Comparison of ENCODE assay signal across 16 cellular contexts in the genomic region with DNA sequence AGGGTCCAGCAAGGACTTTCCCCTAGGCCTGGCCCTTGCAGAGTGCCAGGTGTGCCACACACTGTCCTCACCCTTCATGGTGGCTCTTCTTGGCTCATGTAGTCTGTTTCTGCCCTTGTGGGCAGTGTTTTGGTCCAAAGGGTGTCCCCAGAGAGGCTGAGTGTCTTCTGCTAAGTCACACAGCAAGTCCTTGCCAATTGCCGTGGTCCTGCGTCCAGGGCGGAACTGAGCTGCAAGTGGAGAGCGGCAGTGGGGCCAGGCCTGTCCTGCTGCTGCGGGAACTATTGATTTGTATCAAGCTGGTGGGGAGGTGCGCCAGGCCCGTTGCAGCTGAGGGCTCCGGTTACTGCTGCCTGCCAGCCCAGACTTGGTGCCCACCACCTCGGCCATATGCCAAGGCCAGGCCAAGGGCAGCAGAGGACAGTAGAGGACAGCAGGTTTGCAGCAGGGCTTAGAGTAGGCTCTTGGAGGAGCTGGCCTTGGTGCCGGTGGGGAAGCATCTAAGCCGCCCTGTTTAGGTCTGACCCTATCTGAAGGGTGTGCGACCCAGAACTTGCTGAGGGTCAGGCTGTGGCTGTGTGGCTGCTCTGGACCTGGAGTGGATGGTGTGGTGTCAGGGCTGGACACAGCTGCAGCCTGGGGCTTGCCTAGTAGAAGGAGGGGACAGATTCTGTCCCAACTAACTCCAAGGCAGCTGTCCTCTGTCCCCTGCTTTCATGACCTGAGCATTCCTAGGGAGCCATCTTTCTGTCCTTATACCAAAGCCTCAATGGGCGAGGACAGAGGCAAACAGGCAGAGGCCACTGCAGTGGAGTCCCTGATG. TPM values are rescaled to one million over a fixed set of nuclear protein-coding genes. Genes with fewer than 3 reads are reported as not detected.
DNase-seq lines count a peak whose midpoint lies in the region; ATAC-seq, FAIRE-seq and TF ChIP-seq lines count a peak whose summit lies in the region.
"Had no signal": no experiment of that assay in that cellular context is flagged by ENCODE, and none has a peak within 500 bp of the region (broad histone marks: within the 10 kb centered on the region; RNA-seq: fewer than 3 reads in every experiment).

No MANE protein-coding gene starts in this region.

- in situ Hi-C loops in K562 (cut with MboI), result no loop called here

- peak in 1 of 2 donors; percentile 54 for DNase-seq in activated naive CD4-positive, alpha-beta T cell treated with anti-CD3 and anti-CD28 coated beads, Interleukin-2, amount 50 U/mL, for 72 hours (ENCODE audit: low spot score in 2 of 2)
- DNase-seq in activated naive CD4-positive, alpha-beta T cell treated with anti-CD3 and anti-CD28 coated beads for 36 hours, result no peak
- DNase-seq in K562 (ENCODE audit: extremely low read depth in 1 of 4, low spot score in 3 of 4) (no peak), neural crest cell (ENCODE audit: low read depth, low spot score) (no peak), NCI-H748 treated with DMSO at 0.1 percent for 48 hours (lab: John Stamatoyannopoulos, UW) (no peak), NCI-H128 (lab: John Stamatoyannopoulos, UW; ENCODE audit: unreplicated experiment) (no peak)
- DNase-seq: NCI-H1105 treated with DMSO at 0.1 percent for 48 hours, NCI-H187 treated with DMSO at 0.1 percent for 48 hours, NCI-H446, NCI-H774, PC-9 had no signal

- H4K20me1 ChIP-seq in K562 (replicated peaks; ENCODE audit: control insufficient read depth, insufficient read depth, low read length), result no peaks in the 10 kb centered on the region

- no peak for TF ChIP-seq RAD21 in K562 (CRISPR knock-in tag; conservative IDR thresholded peaks at IDR 0.05 in 1 of 2, IDR thresholded peaks at IDR 0.05 in 1 of 2)

- no peak overlapping the region for H3K27ac ChIP-seq in K562 (ENCODE audit: extremely low read depth, low read depth, low read length)
- H3K27ac ChIP-seq: A549, PC-9 had no signal

- POLR2A ChIA-PET in K562 (lab: Yijun Ruan, JAX), result interaction anchor here (0.6 kb wide), 2 partner anchors 8 to 69 kb away, joined by 3 read pairs; no protein-coding TSS in a partner anchor

- no peak for TF ChIP-seq EP300 in K562 (IDR thresholded peaks at IDR 0.05; ENCODE audit: low read length)

- TF ChIP-seq CTCF in K562 (IDR thresholded peaks at IDR 0.05 in 2 of 3, conservative IDR thresholded peaks at IDR 0.05 in 1 of 3; ENCODE audit: insufficient read depth in 2 of 3, low read depth in 1 of 3, low read length in 3 of 3) (no peak), neural crest cell (conservative IDR thresholded peaks at IDR 0.05) (no peak)

- no peak overlapping the region for H3K4me2 ChIP-seq in K562 (ENCODE audit: insufficient read depth, low read length)
- H3K4me2 ChIP-seq: A549, PC-9 had no signal

- H3K27ac Mint-ChIP-seq in activated naive CD4-positive, alpha-beta T cell treated with anti-CD3 and anti-CD28 coated beads, Interleukin-2, amount 50 U/mL, for 72 hours, result peak overlapping the region; percentile 22 to 23
- no peak overlapping the region for H3K27ac Mint-ChIP-seq in activated naive CD4-positive, alpha-beta T cell treated with anti-CD3 and anti-CD28 coated beads for 36 hours
- peak overlapping the region; percentile 75 for H3K27ac Mint-ChIP-seq in neural crest cell (ENCODE audit: unreplicated experiment)

- BruUV-seq in K562 (replicated peaks; lab: Mats Ljungman, UMichigan), result no TSS peak

- H3K9me1 ChIP-seq in K562 (ENCODE audit: control insufficient read depth, insufficient read depth, low read length), result no peaks in the 10 kb centered on the region

- intact Hi-C loops in activated naive CD4-positive, alpha-beta T cell treated with anti-CD3 and anti-CD28 coated beads for 36 hours (cut with micrococcal nuclease), result no loop called here
- intact Hi-C loops in K562 (cut with micrococcal nuclease), result no loop called here

- CTCF ChIA-PET in activated naive CD4-positive, alpha-beta T cell treated with anti-CD3 and anti-CD28 coated beads for 36 hours (lab: Charles Lee), result interaction anchor here (0.7 kb wide), 1 partner anchor 124 kb away, joined by 3 read pairs; no protein-coding TSS in a partner anchor
- CTCF ChIA-PET in K562 (lab: Yijun Ruan, JAX; ENCODE audit: low intra/inter-chr PET ratio), result no interaction called here

- H3K9me3 Mint-ChIP-seq in activated naive CD4-positive, alpha-beta T cell treated with anti-CD3 and anti-CD28 coated beads, Interleukin-2, amount 50 U/mL, for 72 hours, result no peaks in the 10 kb centered on the region
- H3K9me3 Mint-ChIP-seq in activated naive CD4-positive, alpha-beta T cell treated with anti-CD3 and anti-CD28 coated beads for 36 hours, result no peaks in the 10 kb centered on the region
- H3K9me3 Mint-ChIP-seq in neural crest cell, result no peaks in the 10 kb centered on the region

- H3K36me3 ChIP-seq in K562 (ENCODE audit: control insufficient read depth, insufficient read depth, low read length), result peaks cover 38% of the 10 kb centered on the region; the same call in 2 of the 3 replicates

- no peaks in the 10 kb centered on the region for H3K27me3 Mint-ChIP-seq in activated naive CD4-positive, alpha-beta T cell treated with anti-CD3 and anti-CD28 coated beads for 36 hours (ENCODE audit: low read depth)
- peaks cover 13% of the 10 kb centered on the region for H3K27me3 Mint-ChIP-seq in neural crest cell (ENCODE audit: low read depth)

- no peak overlapping the region for H2AFZ ChIP-seq in K562 (ENCODE audit: low read depth, low read length)
- H2AFZ ChIP-seq: PC-9 had no signal

- H3K9ac ChIP-seq in K562 (ENCODE audit: insufficient read depth in 1 of 2, low read depth in 2 of 2, low read length in 2 of 2), result no peak overlapping the region

- no peaks in the 10 kb centered on the region for H3K36me3 Mint-ChIP-seq in activated naive CD4-positive, alpha-beta T cell treated with anti-CD3 and anti-CD28 coated beads, Interleukin-2, amount 50 U/mL, for 72 hours
- no peaks in the 10 kb centered on the region for H3K36me3 Mint-ChIP-seq in activated naive CD4-positive, alpha-beta T cell treated with anti-CD3 and anti-CD28 coated beads for 36 hours (ENCODE audit: low read depth)
- peaks cover 4% of the 10 kb centered on the region for H3K36me3 Mint-ChIP-seq in neural crest cell (ENCODE audit: low read depth)

- TF ChIP-seq POLR2A in K562 (conservative IDR thresholded peaks at IDR 0.05), result no peak

- H3K4me3 ChIP-seq in K562, result no peak overlapping the region
- H3K4me3 ChIP-seq: A549, PC-9 had no signal

- no peaks in the 10 kb centered on the region for H3K27me3 ChIP-seq in K562 (ENCODE audit: control insufficient read depth in 2 of 2, insufficient read depth in 2 of 2, low read length in 2 of 2)

- H3K4me1 ChIP-seq in K562 (replicated peaks in 1 of 2; ENCODE audit: control insufficient read depth in 2 of 2, insufficient read depth in 2 of 2, low read length in 2 of 2), result peaks cover 0 to 9% of the 10 kb centered on the region in 2 experiments; a peak in 1 of 5 replicates
- H3K4me1 ChIP-seq: A549, Caco-2 had no signal

- FAIRE-seq in K562 (lab: Jason Lieb, UNC), result no peak
- FAIRE-seq: A549, HTR-8/SVneo had no signal

- 67% methylated on average over 7 of the region's 13 CpGs for WGBS in K562 (ENCODE audit: insufficient coverage, low coverage, missing lambda C conversion rate)

- H3K9me3 ChIP-seq in K562 (replicated peaks; ENCODE audit: control insufficient read depth, insufficient read depth, low read depth, low read length), result no peaks in the 10 kb centered on the region
- H3K9me3 ChIP-seq: A549, Caco-2 had no signal

- H3K79me2 ChIP-seq in K562 (ENCODE audit: control insufficient read depth, insufficient read depth, low read length), result no peaks in the 10 kb centered on the region

- H3K4me1 Mint-ChIP-seq in activated naive CD4-positive, alpha-beta T cell treated with anti-CD3 and anti-CD28 coated beads for 36 hours (ENCODE audit: low read depth), result peaks cover 13% of the 10 kb centered on the region
- H3K4me1 Mint-ChIP-seq in neural crest cell, result peaks cover 16% of the 10 kb centered on the region

- no peak overlapping the region for H3K4me3 Mint-ChIP-seq in activated naive CD4-positive, alpha-beta T cell treated with anti-CD3 and anti-CD28 coated beads for 36 hours
- H3K4me3 Mint-ChIP-seq in neural crest cell, result peak overlapping the region; percentile 27

- ATAC-seq in activated naive CD4-positive, alpha-beta T cell treated with anti-CD3 and anti-CD28 coated beads, Interleukin-2, amount 50 U/mL, for 72 hours, result no peak
- no peak for ATAC-seq in K562
- no peak for ATAC-seq in GM19467 (IDR thresholded peaks at IDR 0.05; ENCODE audit: unreplicated experiment)
- ATAC-seq: A549, HCT116 had no signal

RNA-seq across cellular contexts. Expression of gene AMIGO3, which starts 4.5 kb away (rescaled TPM):
- total RNA-seq in activated naive CD4-positive, alpha-beta T cell treated with anti-CD3 and anti-CD28 coated beads, Interleukin-2, amount 50 U/mL, for 72 hours, result not detected
- total RNA-seq in activated naive CD4-positive, alpha-beta T cell treated with anti-CD3 and anti-CD28 coated beads for 36 hours, result not detected
- 5.9 TPM in 1 of 2 replicates, not detected in the other for total RNA-seq in K562 (2011; cell fraction: chromatin; rRNA removed; ENCODE audit: low replicate concordance)
- 5.9 and 8.8 TPM in 2 replicates for total RNA-seq in K562 (2011; cell fraction: nucleolus; rRNA removed)
- 0.51 TPM in 1 of 2 replicates, not detected in the other for total RNA-seq in K562 (2011; cell fraction: nucleoplasm; rRNA removed)
- 0.68 and 1.4 TPM in 2 replicates for total RNA-seq in K562 (2014; rRNA removed)
- not detected in 2 replicates for total RNA-seq in K562 (2014; rRNA removed; fragmentation: Illumina TruSeq; extraction: Trizol)
- total RNA-seq in K562 (2015; rRNA removed; fragmentation: Illumina TruSeq; extraction: Trizol), result 0.26 TPM in 1 of 2 replicates, not detected in the other
- total RNA-seq in K562 (2021), result 0.18 and 0.44 TPM in 2 replicates
- 0.13 and 0.41 TPM in 2 replicates for polyA plus RNA-seq in K562 (2011; rRNA removed)
- polyA plus RNA-seq in K562 (2011; cell fraction: cytosol; rRNA removed), result 3.1 TPM in 1 of 2 replicates, not detected in the other
- 2.6 and 8.7 TPM in 2 replicates for polyA plus RNA-seq in K562 (2011; cell fraction: nucleus; rRNA removed)
- polyA plus RNA-seq in K562 (2012), result 0.61 and 4.4 TPM in 2 replicates
- polyA plus RNA-seq in K562 (2014; fragmentation: Illumina TruSeq; extraction: Trizol), result 0.18 TPM in 1 of 2 replicates, not detected in the other
- polyA plus RNA-seq in K562 (2014; fragmentation: Nextera tagmentation; extraction: Ambion mirVana), result not detected
- polyA plus RNA-seq in K562 (2014; rRNA removed), result 2.0 and 2.8 TPM in 2 replicates
- not detected in 2 replicates for polyA minus RNA-seq in K562 (2011; rRNA and poly(A)+ RNA removed)
- polyA minus RNA-seq in K562 (2011; cell fraction: cytosol; rRNA and poly(A)+ RNA removed), result 0.38 and 2.4 TPM in 2 replicates
- polyA minus RNA-seq in K562 (2011; cell fraction: nucleus; rRNA and poly(A)+ RNA removed), result 2.4 and 3.3 TPM in 2 replicates
- total RNA-seq in neural crest cell, result 0.89 and 0.96 TPM in 2 replicates
- total RNA-seq: Caco-2 had no signal

RNA-seq across cellular contexts. Expression of gene GMPPB, which starts 8.8 kb away (rescaled TPM):
- total RNA-seq in activated naive CD4-positive, alpha-beta T cell treated with anti-CD3 and anti-CD28 coated beads, Interleukin-2, amount 50 U/mL, for 72 hours, result 10 to 100 TPM; 29.9 to 31.6 TPM
- total RNA-seq in activated naive CD4-positive, alpha-beta T cell treated with anti-CD3 and anti-CD28 coated beads for 36 hours, result 10 to 100 TPM; 25.6 to 27.4 TPM
- total RNA-seq in K562 (2011; cell fraction: chromatin; rRNA removed; ENCODE audit: low replicate concordance), result 23.6 and 70.2 TPM in 2 replicates
- 47.0 and 56.7 TPM in 2 replicates for total RNA-seq in K562 (2011; cell fraction: nucleolus; rRNA removed)
- total RNA-seq in K562 (2011; cell fraction: nucleoplasm; rRNA removed), result 29.1 and 36.1 TPM in 2 replicates
- total RNA-seq in K562 (2014; rRNA removed) (11.0 and 18.0 TPM in 2 replicates), K562 (2014; rRNA removed; fragmentation: Illumina TruSeq; extraction: Trizol) (4.3 and 5.5 TPM in 2 replicates), K562 (2015; rRNA removed; fragmentation: Illumina TruSeq; extraction: Trizol) (8.8 and 9.2 TPM in 2 replicates), K562 (2021) (16.4 and 17.4 TPM in 2 replicates), neural crest cell (40.1 and 46.1 TPM in 2 replicates)
- polyA plus RNA-seq in K562 (2011; rRNA removed) (8.1 and 10.3 TPM in 2 replicates), K562 (2014; fragmentation: Illumina TruSeq; extraction: Trizol) (5.8 and 7.4 TPM in 2 replicates), K562 (2014; fragmentation: Nextera tagmentation; extraction: Ambion mirVana) (under 1 TPM; 0.53 to 0.92 TPM), K562 (2014; rRNA removed) (11.3 and 13.3 TPM in 2 replicates)
- polyA plus RNA-seq in K562 (2011; cell fraction: cytosol; rRNA removed), result 8.4 and 10.6 TPM in 2 replicates
- polyA plus RNA-seq in K562 (2011; cell fraction: nucleus; rRNA removed), result 36.7 and 37.8 TPM in 2 replicates
- polyA plus RNA-seq in K562 (2012), result 11.6 and 18.7 TPM in 2 replicates
- 7.8 and 8.5 TPM in 2 replicates for polyA minus RNA-seq in K562 (2011; rRNA and poly(A)+ RNA removed)
- polyA minus RNA-seq in K562 (2011; cell fraction: cytosol; rRNA and poly(A)+ RNA removed), result 6.6 and 7.7 TPM in 2 replicates
- polyA minus RNA-seq in K562 (2011; cell fraction: nucleus; rRNA and poly(A)+ RNA removed), result 22.8 and 34.7 TPM in 2 replicates

RNA-seq across cellular contexts. Expression of gene RNF123, which starts 25.6 kb away (rescaled TPM):
- 10 to 100 TPM; 25.5 to 34.0 TPM for total RNA-seq in activated naive CD4-positive, alpha-beta T cell treated with anti-CD3 and anti-CD28 coated beads, Interleukin-2, amount 50 U/mL, for 72 hours
- total RNA-seq in activated naive CD4-positive, alpha-beta T cell treated with anti-CD3 and anti-CD28 coated beads for 36 hours, result 10 to 100 TPM; 20.3 to 21.5 TPM
- total RNA-seq in K562 (2011; cell fraction: chromatin; rRNA removed; ENCODE audit: low replicate concordance), result 60.1 and 195 TPM in 2 replicates
- 128 and 136 TPM in 2 replicates for total RNA-seq in K562 (2011; cell fraction: nucleolus; rRNA removed)
- 70.7 and 81.4 TPM in 2 replicates for total RNA-seq in K562 (2011; cell fraction: nucleoplasm; rRNA removed)
- 15.0 and 24.2 TPM in 2 replicates for total RNA-seq in K562 (2014; rRNA removed)
- total RNA-seq in K562 (2014; rRNA removed; fragmentation: Illumina TruSeq; extraction: Trizol), result 12.5 and 17.5 TPM in 2 replicates
- 14.4 and 15.6 TPM in 2 replicates for total RNA-seq in K562 (2015; rRNA removed; fragmentation: Illumina TruSeq; extraction: Trizol)
- 44.6 and 53.1 TPM in 2 replicates for total RNA-seq in K562 (2021)
- polyA plus RNA-seq in K562 (2011; rRNA removed), result 30.4 and 48.7 TPM in 2 replicates
- polyA plus RNA-seq in K562 (2011; cell fraction: cytosol; rRNA removed), result 44.7 and 74.3 TPM in 2 replicates
- 195 and 281 TPM in 2 replicates for polyA plus RNA-seq in K562 (2011; cell fraction: nucleus; rRNA removed)
- 22.8 and 35.5 TPM in 2 replicates for polyA plus RNA-seq in K562 (2012)
- 28.8 and 29.6 TPM in 2 replicates for polyA plus RNA-seq in K562 (2014; fragmentation: Illumina TruSeq; extraction: Trizol)
- polyA plus RNA-seq in K562 (2014; fragmentation: Nextera tagmentation; extraction: Ambion mirVana), result 1 to 10 TPM; 8.7 to 8.8 TPM
- polyA plus RNA-seq in K562 (2014; rRNA removed), result 34.2 and 35.0 TPM in 2 replicates
- 22.1 and 29.0 TPM in 2 replicates for polyA minus RNA-seq in K562 (2011; rRNA and poly(A)+ RNA removed)
- 28.9 and 31.4 TPM in 2 replicates for polyA minus RNA-seq in K562 (2011; cell fraction: cytosol; rRNA and poly(A)+ RNA removed)
- polyA minus RNA-seq in K562 (2011; cell fraction: nucleus; rRNA and poly(A)+ RNA removed), result 45.0 and 58.2 TPM in 2 replicates
- 42.4 and 44.9 TPM in 2 replicates for total RNA-seq in neural crest cell

RNA-seq across cellular contexts. Expression of gene MST1, which starts 25.7 kb away (rescaled TPM):
- 10 to 100 TPM; 11.8 to 15.9 TPM for total RNA-seq in activated naive CD4-positive, alpha-beta T cell treated with anti-CD3 and anti-CD28 coated beads, Interleukin-2, amount 50 U/mL, for 72 hours
- total RNA-seq in activated naive CD4-positive, alpha-beta T cell treated with anti-CD3 and anti-CD28 coated beads for 36 hours, result 10 to 100 TPM; 10.7 to 13.1 TPM
- 3.9 and 10.8 TPM in 2 replicates for total RNA-seq in K562 (2011; cell fraction: chromatin; rRNA removed; ENCODE audit: low replicate concordance)
- 8.2 and 12.5 TPM in 2 replicates for total RNA-seq in K562 (2011; cell fraction: nucleolus; rRNA removed)
- 5.0 and 5.1 TPM in 2 replicates for total RNA-seq in K562 (2011; cell fraction: nucleoplasm; rRNA removed)
- total RNA-seq in K562 (2014; rRNA removed) (0.23 and 0.57 TPM in 2 replicates), K562 (2014; rRNA removed; fragmentation: Illumina TruSeq; extraction: Trizol) (0.51 TPM in 1 of 2 replicates, not detected in the other), K562 (2015; rRNA removed; fragmentation: Illumina TruSeq; extraction: Trizol) (0.26 and 0.40 TPM in 2 replicates), K562 (2021) (1.2 and 1.4 TPM in 2 replicates), neural crest cell (15.0 and 18.1 TPM in 2 replicates)
- polyA plus RNA-seq in K562 (2011; rRNA removed) (1.3 and 4.3 TPM in 2 replicates), K562 (2014; fragmentation: Illumina TruSeq; extraction: Trizol) (0.30 and 1.1 TPM in 2 replicates), K562 (2014; fragmentation: Nextera tagmentation; extraction: Ambion mirVana) (under 1 TPM; 0.08 to 0.10 TPM), K562 (2014; rRNA removed) (1.8 and 5.0 TPM in 2 replicates)
- 0.94 and 1.4 TPM in 2 replicates for polyA plus RNA-seq in K562 (2011; cell fraction: cytosol; rRNA removed)
- 35.5 and 64.0 TPM in 2 replicates for polyA plus RNA-seq in K562 (2011; cell fraction: nucleus; rRNA removed)
- polyA plus RNA-seq in K562 (2012), result 3.4 and 6.1 TPM in 2 replicates
- polyA minus RNA-seq in K562 (2011; rRNA and poly(A)+ RNA removed), result 0.56 and 1.1 TPM in 2 replicates
- 1.0 and 1.2 TPM in 2 replicates for polyA minus RNA-seq in K562 (2011; cell fraction: cytosol; rRNA and poly(A)+ RNA removed)
- 3.1 and 6.1 TPM in 2 replicates for polyA minus RNA-seq in K562 (2011; cell fraction: nucleus; rRNA and poly(A)+ RNA removed)

RNA-seq across cellular contexts. Expression of gene APEH, which starts 40.8 kb away (rescaled TPM):
- 100 to 1,000 TPM; 137 to 164 TPM for total RNA-seq in activated naive CD4-positive, alpha-beta T cell treated with anti-CD3 and anti-CD28 coated beads, Interleukin-2, amount 50 U/mL, for 72 hours
- 100 to 1,000 TPM; 120 to 122 TPM for total RNA-seq in activated naive CD4-positive, alpha-beta T cell treated with anti-CD3 and anti-CD28 coated beads for 36 hours
- 167 and 504 TPM in 2 replicates for total RNA-seq in K562 (2011; cell fraction: chromatin; rRNA removed; ENCODE audit: low replicate concordance)
- total RNA-seq in K562 (2011; cell fraction: nucleolus; rRNA removed), result 286 and 325 TPM in 2 replicates
- 167 and 176 TPM in 2 replicates for total RNA-seq in K562 (2011; cell fraction: nucleoplasm; rRNA removed)
- total RNA-seq in K562 (2014; rRNA removed) (142 and 162 TPM in 2 replicates), K562 (2014; rRNA removed; fragmentation: Illumina TruSeq; extraction: Trizol) (74.1 and 104 TPM in 2 replicates), K562 (2015; rRNA removed; fragmentation: Illumina TruSeq; extraction: Trizol) (126 and 127 TPM in 2 replicates), K562 (2021) (174 and 177 TPM in 2 replicates), neural crest cell (150 and 162 TPM in 2 replicates)
- polyA plus RNA-seq in K562 (2011; rRNA removed) (116 and 117 TPM in 2 replicates), K562 (2014; fragmentation: Illumina TruSeq; extraction: Trizol) (120 and 130 TPM in 2 replicates), K562 (2014; fragmentation: Nextera tagmentation; extraction: Ambion mirVana) (10 to 100 TPM; 70.9 to 72.6 TPM), K562 (2014; rRNA removed) (111 and 122 TPM in 2 replicates)
- polyA plus RNA-seq in K562 (2011; cell fraction: cytosol; rRNA removed), result 143 and 217 TPM in 2 replicates
- polyA plus RNA-seq in K562 (2011; cell fraction: nucleus; rRNA removed), result 281 and 331 TPM in 2 replicates
- 148 and 159 TPM in 2 replicates for polyA plus RNA-seq in K562 (2012)
- 104 and 133 TPM in 2 replicates for polyA minus RNA-seq in K562 (2011; rRNA and poly(A)+ RNA removed)
- polyA minus RNA-seq in K562 (2011; cell fraction: cytosol; rRNA and poly(A)+ RNA removed), result 123 and 130 TPM in 2 replicates
- polyA minus RNA-seq in K562 (2011; cell fraction: nucleus; rRNA and poly(A)+ RNA removed), result 142 and 151 TPM in 2 replicates
